In the genomic region with DNA sequence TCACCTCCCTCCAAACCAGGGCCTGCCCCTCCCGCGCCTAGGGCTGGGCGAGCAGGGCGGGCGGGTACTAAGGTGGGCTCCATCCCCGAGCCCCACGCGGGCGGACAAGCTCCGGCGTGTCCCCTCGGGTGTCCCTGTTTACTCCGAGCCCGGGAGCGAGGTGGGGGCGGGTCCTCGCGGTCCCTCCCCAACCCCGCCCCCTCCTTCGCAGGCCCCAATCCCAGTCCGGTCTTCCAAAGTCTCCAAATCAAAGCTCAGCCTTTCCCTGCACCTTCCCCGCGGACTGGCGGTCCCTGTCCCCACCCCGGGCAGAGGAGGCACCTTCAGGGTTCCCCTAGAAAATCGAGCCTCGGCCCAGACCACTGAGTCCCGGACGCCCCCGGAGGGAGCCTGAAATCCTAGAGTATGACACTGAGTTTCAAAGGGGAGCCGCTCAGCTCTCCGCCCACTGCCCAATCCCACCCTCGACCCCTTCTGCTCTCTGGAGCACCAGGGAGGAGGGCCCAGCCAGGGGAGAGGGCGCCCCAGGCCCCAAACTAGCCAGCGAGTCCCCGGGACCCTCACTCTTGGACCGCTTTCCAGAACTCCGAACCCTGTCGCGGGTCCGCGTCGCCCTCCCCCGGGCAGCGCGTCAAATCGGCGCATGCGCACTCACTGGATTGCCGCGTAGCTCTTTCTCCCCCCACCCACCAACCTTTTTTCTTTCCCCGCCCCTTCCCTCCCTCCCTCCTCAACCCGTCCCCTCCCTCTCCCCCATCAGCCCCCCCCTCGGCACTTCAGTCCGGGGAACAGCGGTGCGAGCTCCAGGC, we compare ENCODE assay signal across 8 cellular contexts. TPM values are rescaled to one million over a fixed set of nuclear protein-coding genes. Genes with fewer than 3 reads are reported as not detected.
DNase-seq lines count a peak whose midpoint lies in the region; ATAC-seq and TF ChIP-seq lines count a peak whose summit lies in the region.

A gene (plus strand): TSS at position 774 of the 809 bp plus-strand sequence. CDS start 482 bp downstream, outside the sequence.

- no peaks in the 10 kb centered on the region for H3F3A ChIP-seq in SU-DHL-6 (ENCODE audit: insufficient read depth)

- DNase-seq in Daoy (ENCODE audit: low read depth) (peak; percentile 84), LoVo (ENCODE audit: low spot score) (peak; percentile 92), cardiac muscle cell (ENCODE audit: low read depth in 1 of 2, low spot score in 1 of 2) (peak; percentile 88), ovary (peak; percentile 90 to 94 (median 92)), testis (peak; percentile 89)

- TF ChIP-seq POLR2A in ovary (IDR thresholded peaks at IDR 0.05) (peak; percentile 95), testis (IDR thresholded peaks at IDR 0.05) (peak; percentile 51)

- intact Hi-C loops in ovary (cut with DNase I) (loop anchor here (2.0 to 5.0 kb wide), 5 partner anchors 39 to 54 kb away; no protein-coding TSS in a partner anchor), testis (cut with DNase I; ENCODE audit: low total_unique reads) (loop anchor here (2.0 kb wide), 1 partner anchor 51 kb away; no protein-coding TSS in a partner anchor)

- H4K20me1 ChIP-seq in SU-DHL-6 (ENCODE audit: low read depth, low read length), result no peaks in the 10 kb centered on the region

- no peak for ATAC-seq in GM18873 (IDR thresholded peaks at IDR 0.05; ENCODE audit: low FRiP score, unreplicated experiment)

- WGBS in adipose tissue, 3 donors, result 0 to 1% (median 0%) methylated on average over 40 to 57 of the region's 57 CpGs
- WGBS in ovary, 3 donors, result 0 to 1% (median 0%) methylated on average over 55 to 57 of the region's 57 CpGs
- 1 to 2% methylated on average over 39 to 56 of the region's 57 CpGs for WGBS in testis, 2 donors

- peak within 1 kb of the TSS; percentile 100 for H2AFZ ChIP-seq in SU-DHL-6 (ENCODE audit: low read depth, low read length, severe bottlenecking)

- no peaks in the 10 kb centered on the region for H3K9me2 ChIP-seq in SU-DHL-6 (replicated peaks; ENCODE audit: insufficient read depth, low read length)

- H3K27ac ChIP-seq in SU-DHL-6 (ENCODE audit: low read depth, low read length) (no peak within 1 kb of the TSS), adipose tissue (ENCODE audit: low read depth, low read length) (peak within 1 kb of the TSS; percentile 74), cardiac muscle cell (peak within 1 kb of the TSS; percentile 94), ovary (peak within 1 kb of the TSS; percentile 96 to 99), testis (peak within 1 kb of the TSS; percentile 98 to 99)

- H3K36me3 ChIP-seq in SU-DHL-6 (ENCODE audit: low read length), result no peaks in the 10 kb centered on the region
- no peaks in the 10 kb centered on the region for H3K36me3 ChIP-seq in cardiac muscle cell
- H3K36me3 ChIP-seq in ovary, result no peaks in the 10 kb centered on the region
- H3K36me3 ChIP-seq in testis (ENCODE audit: low read depth, missing control alignments), result no peaks in the 10 kb centered on the region

- TF ChIP-seq EP300 in ovary (IDR thresholded peaks at IDR 0.05), result no peak

- H3K4me2 ChIP-seq in SU-DHL-6 (ENCODE audit: low read depth, low read length, poor library complexity, severe bottlenecking), result peak within 1 kb of the TSS; percentile 93

- no peak for TF ChIP-seq CTCF in SU-DHL-6 (IDR thresholded peaks at IDR 0.05; ENCODE audit: insufficient read depth, low read length, poor library complexity, severe bottlenecking)
- TF ChIP-seq CTCF in cardiac muscle cell (IDR thresholded peaks at IDR 0.05; ENCODE audit: low read depth, low read length), result no peak
- TF ChIP-seq CTCF in ovary (IDR thresholded peaks at IDR 0.05), result peak in 1 of 3 donors; percentile 31
- TF ChIP-seq CTCF in testis (IDR thresholded peaks at IDR 0.05), result no peak

- peak within 1 kb of the TSS; percentile 71 for H3K4me3 ChIP-seq in SU-DHL-6 (ENCODE audit: insufficient read depth, low read length, poor library complexity, severe bottlenecking)
- H3K4me3 ChIP-seq in cardiac muscle cell, result peak within 1 kb of the TSS; percentile 84
- H3K4me3 ChIP-seq in ovary, result peak within 1 kb of the TSS; percentile 88
- H3K4me3 ChIP-seq in testis, result peak within 1 kb of the TSS; percentile 65 to 92

- no peaks in the 10 kb centered on the region for H3K79me2 ChIP-seq in SU-DHL-6 (ENCODE audit: insufficient read depth, low read length)

- peak within 1 kb of the TSS; percentile 71 for H3K9ac ChIP-seq in SU-DHL-6 (ENCODE audit: low read length)

- H3K9me3 ChIP-seq in SU-DHL-6 (ENCODE audit: insufficient read depth, low read length) (no peaks in the 10 kb centered on the region), cardiac muscle cell (ENCODE audit: low read depth) (no peaks in the 10 kb centered on the region), ovary (no peaks in the 10 kb centered on the region), testis (no peaks in the 10 kb centered on the region)

- H3K4me1 ChIP-seq in cardiac muscle cell (ENCODE audit: low read depth) (peaks cover 25% of the 10 kb centered on the region), ovary (ENCODE audit: insufficient read depth) (peaks cover 19% of the 10 kb centered on the region), testis (peaks cover 41% of the 10 kb centered on the region)

- H3K27me3 ChIP-seq in SU-DHL-6 (ENCODE audit: low read length) (no peaks in the 10 kb centered on the region), cardiac muscle cell (no peaks in the 10 kb centered on the region), ovary (no peaks in the 10 kb centered on the region), testis (no peaks in the 10 kb centered on the region)

RNA-seq across cellular contexts. Expression of the gene that starts here (rescaled TPM):
- total RNA-seq in Daoy (2014; rRNA removed; shearing (Covaris generic)), result 2.8 and 3.9 TPM in 2 replicates
- polyA plus RNA-seq in adipose tissue, result 100 to 1,000 TPM in 2 of 3 donors, 10 to 100 TPM in 1; 28.1 to 414 (median 116) TPM
- total RNA-seq in cardiac muscle cell, result 37.1 and 77.5 TPM in 2 replicates
- polyA plus RNA-seq in cardiac muscle cell, result 28.3 and 28.5 TPM in 2 replicates
- 100 to 1,000 TPM; 148 to 640 (median 405) TPM for total RNA-seq in ovary
- 100 to 1,000 TPM in 1 of 2 donors, 10 to 100 TPM in 1; 76.4 to 168 TPM for polyA plus RNA-seq in ovary
- 100 to 1,000 TPM; 135 to 200 TPM for total RNA-seq in testis
- 82.4 TPM for polyA plus RNA-seq in testis (ENCODE audit: insufficient read depth, low read depth, low replicate concordance)
